In the genomic region with DNA sequence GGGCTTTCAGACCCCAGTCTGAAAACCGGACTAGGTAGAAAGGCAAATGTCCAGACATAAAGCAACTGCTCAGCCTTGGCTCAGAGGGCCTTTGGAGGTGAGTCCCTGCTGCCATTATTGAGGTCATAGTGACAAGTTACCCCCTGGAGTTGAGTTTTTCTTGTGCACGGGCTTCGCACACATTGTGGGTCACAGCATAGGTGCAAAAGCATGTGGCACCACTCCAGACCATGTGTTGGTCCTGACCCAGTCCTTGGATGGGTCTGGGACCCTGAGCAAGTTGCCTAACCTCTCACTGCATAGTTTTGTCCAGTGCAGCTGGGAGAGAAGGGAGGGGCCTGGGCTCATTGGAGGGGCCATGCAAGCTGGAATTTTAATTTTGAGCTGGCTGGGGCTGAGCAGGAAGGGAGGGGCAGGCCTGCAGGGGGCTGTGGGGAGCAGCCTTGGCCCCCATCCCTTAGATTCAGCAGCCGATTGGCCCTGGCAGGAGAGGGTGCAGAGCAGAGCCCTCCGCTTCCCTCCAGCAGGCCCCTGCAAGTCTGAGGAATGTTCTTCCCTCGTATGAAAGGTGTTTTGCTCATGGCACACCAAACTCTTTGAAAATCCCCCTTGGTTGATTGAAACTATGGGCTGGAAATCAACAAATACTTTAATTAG, we compare ENCODE assay signal across 22 cellular contexts. TPM values are rescaled to one million over a fixed set of nuclear protein-coding genes. Genes with fewer than 3 reads are reported as not detected.
DNase-seq lines count a peak whose midpoint lies in the region; TF ChIP-seq lines count a peak whose summit lies in the region.
"Had no signal": no experiment of that assay in that cellular context is flagged by ENCODE, and none has a peak within 500 bp of the region (broad histone marks: within the 10 kb centered on the region; RNA-seq: fewer than 3 reads in every experiment).

No MANE protein-coding gene starts in this region.

- H3K4me1 ChIP-seq in esophagus squamous epithelium: peaks cover 29 to 78% (median 36%) of the 10 kb centered on the region in 3 donors
- H3K4me1 ChIP-seq: transverse colon had no signal

- no peak for TF ChIP-seq POLR2A in esophagus squamous epithelium (IDR thresholded peaks at IDR 0.05)

- H3K4me3 ChIP-seq in esophagus squamous epithelium: no peak overlapping the region
- H3K4me3 ChIP-seq: BLaER1 treated with 17β-estradiol and CSF1 and Interleukin-3, amounts not matched to agents 10 nM and 100 nM; lung; SK-N-MC; transverse colon had no signal

- H3K36me3 ChIP-seq in esophagus squamous epithelium: no peaks in the 10 kb centered on the region
- H3K36me3 ChIP-seq: BLaER1 treated with 17β-estradiol and CSF1 and Interleukin-3, amounts not matched to agents 10 nM and 100 nM; transverse colon had no signal

- DNase-seq in activated effector memory CD4-positive, alpha-beta T cell treated with anti-CD3 and anti-CD28 coated beads, Interleukin-2, amount 50 U/mL, for 16 hours: peak; percentile 25
- DNase-seq in activated effector memory CD4-positive, alpha-beta T cell treated with Interleukin-2 at 50 U/mL for 16 hours: no peak
- DNase-seq in esophagus squamous epithelium (lab: John Stamatoyannopoulos, UW) (no peak), ureter (ENCODE audit: low spot score) (peak; percentile 41), NCI-H524 (lab: John Stamatoyannopoulos, UW) (no peak)
- no peak for DNase-seq in stimulated activated CD4-positive, alpha-beta T cell treated with anti-CD3 and anti-CD28 coated beads, Interleukin-4, amount 100 ng/mL, for 4 hours
- DNase-seq: activated naive CD4-positive, alpha-beta T cell treated with anti-CD3 and anti-CD28 coated beads, Interleukin-2, amount 10 ng/mL, durations not matched to agents 7 days and 5 days; cortex of kidney; GF-D8; NCI-H1105 treated with DMSO at 0.1 percent for 48 hours; NCI-H748 treated with DMSO at 0.1 percent for 48 hours; PC-3; stimulated activated CD4-positive, alpha-beta T cell treated with anti-CD3 and anti-CD28 coated beads, Interleukin-12 subunit alpha, Interleukin-12 subunit beta, amount 100 ng/mL, for 4 hours; T-helper 9 cell; transverse colon had no signal

- WGBS in esophagus squamous epithelium, 2 donors: 23 to 49% methylated on average over 3 to 4 of the region's 6 CpGs

- H3K27ac ChIP-seq in esophagus squamous epithelium: peak overlapping the region; percentile 89 to 94 (median 91)
- H3K27ac ChIP-seq: BLaER1 treated with 17β-estradiol and CSF1 and Interleukin-3, amounts not matched to agents 10 nM and 100 nM; SK-N-MC; transverse colon had no signal

- no peak for TF ChIP-seq CTCF in esophagus squamous epithelium (IDR thresholded peaks at IDR 0.05)

- H3K27me3 ChIP-seq in esophagus squamous epithelium: peaks cover 0 to 5% (median 0%) of the 10 kb centered on the region in 4 donors
- H3K27me3 ChIP-seq: BLaER1 treated with 17β-estradiol and CSF1 and Interleukin-3, amounts not matched to agents 10 nM and 100 nM; transverse colon had no signal

- intact Hi-C loops in esophagus squamous epithelium (cut with DNase I): loop anchor here (10.0 kb wide), 1 partner anchor 350 kb away; no protein-coding TSS in a partner anchor

- H3K9me3 ChIP-seq in esophagus squamous epithelium: no peaks in the 10 kb centered on the region
- H3K9me3 ChIP-seq: BLaER1 treated with 17β-estradiol and CSF1 and Interleukin-3, amounts not matched to agents 10 nM and 100 nM; transverse colon had no signal

RNA-seq across cellular contexts. Expression of a gene that starts 4.2 kb away (rescaled TPM):
- total RNA-seq in esophagus squamous epithelium (over 10,000 TPM in 1 of 4 donors, 1,000 to 10,000 TPM in 3; 7,921 to 12,107 (median 9,375) TPM), ureter (388 TPM)
- total RNA-seq: epithelial cell of proximal tubule, PC-3, posterior vena cava, transverse colon had no signal

RNA-seq across cellular contexts. Expression of a gene that starts 28.6 kb away (rescaled TPM):
- not detected for total RNA-seq in esophagus squamous epithelium
- not detected for total RNA-seq in ureter
- total RNA-seq: astrocyte; epithelial cell of proximal tubule; lung; naive thymus-derived CD4-positive, alpha-beta T cell; PC-3; posterior vena cava; transverse colon had no signal

RNA-seq across cellular contexts. Expression of a gene that starts 31.3 kb away (rescaled TPM):
- total RNA-seq in esophagus squamous epithelium (over 10,000 TPM in 3 of 4 donors, 1,000 to 10,000 TPM in 1; 1,263 to 22,053 (median 17,717) TPM), ureter (28.7 TPM)
- total RNA-seq: epithelial cell of proximal tubule; naive thymus-derived CD4-positive, alpha-beta T cell; posterior vena cava; transverse colon had no signal

RNA-seq across cellular contexts. Expression of a gene that starts 49.3 kb away (rescaled TPM):
- total RNA-seq in esophagus squamous epithelium: 1 to 10 TPM in 1 of 4 donors, under 1 TPM in 1, not detected in 2; 0.19 to 6.7 TPM
- total RNA-seq in ureter: 0.26 TPM
- total RNA-seq: astrocyte, epithelial cell of proximal tubule, lung, PC-3, posterior vena cava, transverse colon had no signal

RNA-seq across cellular contexts. Expression of a gene that starts 50.8 kb away (rescaled TPM):
- total RNA-seq in esophagus squamous epithelium (1,000 to 10,000 TPM in 3 of 4 donors, 10 to 100 TPM in 1; 99.0 to 3,532 (median 1,742) TPM), ureter (0.39 TPM)
- total RNA-seq: astrocyte; epithelial cell of proximal tubule; lung; naive thymus-derived CD4-positive, alpha-beta T cell; PC-3; posterior vena cava had no signal

Comparison
In these comparisons a context has a peak if more than half of its experiments do, and no peak if none do; other contexts are left out.
1. DNase-seq: peak in activated effector memory CD4-positive, alpha-beta T cell treated with anti-CD3 and anti-CD28 coated beads, Interleukin-2, amount 50 U/mL, for 16 hours (single experiment) and ureter (single experiment); none in activated effector memory CD4-positive, alpha-beta T cell treated with Interleukin-2 at 50 U/mL for 16 hours (single experiment), esophagus squamous epithelium (single experiment), stimulated activated CD4-positive, alpha-beta T cell treated with anti-CD3 and anti-CD28 coated beads, Interleukin-4, amount 100 ng/mL, for 4 hours (0 of 2) and NCI-H524 (0 of 2).
2. RNA of a gene that starts 4.2 kb away (total RNA-seq): 7,921 to 12,107 TPM in esophagus squamous epithelium; 388 TPM in ureter (single experiment); every median in the first group is over 10 times any median in the second.
3. RNA of a gene that starts 31.3 kb away (total RNA-seq): 1,263 to 22,053 TPM in esophagus squamous epithelium; 28.7 TPM in ureter (single experiment); every median in the first group is over 10 times any median in the second.